Comparison of ENCODE assay signal across 9 cellular contexts in genomic region chr2:224922142-224922727, GRCh38.
DNase-seq lines count a peak whose midpoint lies in the region; ATAC-seq and TF ChIP-seq lines count a peak whose summit lies in the region.
"Had no signal": no experiment of that assay in that cellular context is flagged by ENCODE, and none has a peak within 500 bp of the region (broad histone marks: within the 10 kb centered on the region; RNA-seq: fewer than 3 reads in every experiment).

No MANE protein-coding gene starts in this region.

- no peak for DNase-seq in CD8-positive, alpha-beta memory T cell
- DNase-seq in astrocyte of the spinal cord (ENCODE audit: low read depth, low spot score) (peak; percentile 66), NCI-H1417 (lab: John Stamatoyannopoulos, UW) (no peak), smooth muscle cell (lab: John Stamatoyannopoulos, UW; ENCODE audit: unreplicated experiment) (no peak), GM23248 (no peak)

- POLR2A ChIA-PET in CD8-positive, alpha-beta memory T cell (lab: Charles Lee): no interaction called here

- peak; percentile 47 for ATAC-seq in GM19468 (IDR thresholded peaks at IDR 0.05; ENCODE audit: extremely low read depth, unreplicated experiment)
- ATAC-seq in HG03520 (IDR thresholded peaks at IDR 0.05; ENCODE audit: unreplicated experiment): peak; percentile 68
- ATAC-seq in HG02571 (IDR thresholded peaks at IDR 0.05; ENCODE audit: unreplicated experiment): no peak

- H3K4me3 Mint-ChIP-seq in CD8-positive, alpha-beta memory T cell: peak overlapping the region in 5 of 7 donors; percentile 33 to 62 (median 45)
- H3K4me3 Mint-ChIP-seq: neural crest cell had no signal

- H2AFZ ChIP-seq in smooth muscle cell (ENCODE audit: low read depth) (no peak overlapping the region), GM23248 (no peak overlapping the region)

- no peaks in the 10 kb centered on the region for H3K27me3 ChIP-seq in CD8-positive, alpha-beta memory T cell (ENCODE audit: insufficient read depth, low read length, poor library complexity, severe bottlenecking)
- H3K27me3 ChIP-seq in smooth muscle cell (ENCODE audit: low read depth): no peaks in the 10 kb centered on the region
- H3K27me3 ChIP-seq in GM23248 (replicated peaks; ENCODE audit: insufficient read depth): no peaks in the 10 kb centered on the region

- H3K9me3 ChIP-seq in CD8-positive, alpha-beta memory T cell (ENCODE audit: low read length): no peaks in the 10 kb centered on the region
- H3K9me3 ChIP-seq in smooth muscle cell (replicated peaks; ENCODE audit: low read depth) (no peaks in the 10 kb centered on the region), GM23248 (ENCODE audit: low read depth) (no peaks in the 10 kb centered on the region)

- peaks cover 58 to 59% (median 58%) of the 10 kb centered on the region in 3 donors for H3K4me1 Mint-ChIP-seq in CD8-positive, alpha-beta memory T cell

- 74% methylated on average over 2 of the region's 2 CpGs for WGBS in smooth muscle cell (ENCODE audit: low lambda C conversion rate)
- WGBS in GM23248 (ENCODE audit: low coverage in 1 of 2, low lambda C conversion rate in 2 of 2, missing lambda C conversion rate in 2 of 2), 2 experiments: 93 to 98% methylated on average over 2 of the region's 2 CpGs

- H4K20me1 ChIP-seq in smooth muscle cell (ENCODE audit: low read depth) (no peaks in the 10 kb centered on the region), GM23248 (ENCODE audit: insufficient read depth) (no peaks in the 10 kb centered on the region)

- H3K4me2 ChIP-seq in smooth muscle cell: no peak overlapping the region
- no peak overlapping the region for H3K4me2 ChIP-seq in GM23248 (ENCODE audit: unreplicated experiment)

- H3K9ac ChIP-seq in smooth muscle cell (ENCODE audit: low read depth) (no peak overlapping the region), GM23248 (no peak overlapping the region)

- H3K79me2 ChIP-seq in smooth muscle cell (ENCODE audit: low read depth) (no peaks in the 10 kb centered on the region), GM23248 (ENCODE audit: insufficient read depth) (peaks cover 62% of the 10 kb centered on the region)

- no peak overlapping the region for H3K27ac ChIP-seq in CD8-positive, alpha-beta memory T cell (ENCODE audit: low read depth, low read length)
- H3K27ac ChIP-seq in smooth muscle cell (ENCODE audit: low read depth) (no peak overlapping the region), GM23248 (no peak overlapping the region)

- H3K9me2 ChIP-seq in GM23248 (ENCODE audit: insufficient read depth): no peaks in the 10 kb centered on the region

- H3K9me3 Mint-ChIP-seq in CD8-positive, alpha-beta memory T cell: no peaks in the 10 kb centered on the region
- H3K9me3 Mint-ChIP-seq: neural crest cell had no signal

- peaks cover 19% of the 10 kb centered on the region for H3K36me3 ChIP-seq in CD8-positive, alpha-beta memory T cell (ENCODE audit: insufficient read depth, low read length)
- no peaks in the 10 kb centered on the region for H3K36me3 ChIP-seq in smooth muscle cell (ENCODE audit: low read depth)
- no peaks in the 10 kb centered on the region for H3K36me3 ChIP-seq in GM23248 (ENCODE audit: low read depth)

- TF ChIP-seq CTCF in astrocyte of the spinal cord (IDR thresholded peaks at IDR 0.05; ENCODE audit: low read depth, low read length): no peak
- TF ChIP-seq CTCF in smooth muscle cell (IDR thresholded peaks at IDR 0.05; ENCODE audit: borderline replicate concordance, insufficient read depth, poor library complexity, severe bottlenecking): no peak

- H3F3A ChIP-seq in smooth muscle cell (ENCODE audit: low read depth) (peaks cover 4% of the 10 kb centered on the region), GM23248 (ENCODE audit: insufficient read depth) (peaks cover 47% of the 10 kb centered on the region)

- no peak overlapping the region for H3K4me3 ChIP-seq in CD8-positive, alpha-beta memory T cell (ENCODE audit: low read length)
- H3K4me3 ChIP-seq in astrocyte of the spinal cord (ENCODE audit: low read depth, low read length) (no peak overlapping the region), smooth muscle cell (no peak overlapping the region), GM23248 (no peak overlapping the region)

- peak overlapping the region; percentile 53 to 99 (median 82) for H3K27ac Mint-ChIP-seq in CD8-positive, alpha-beta memory T cell

- peaks cover 0 to 19% (median 6%) of the 10 kb centered on the region in 3 donors for H3K36me3 Mint-ChIP-seq in CD8-positive, alpha-beta memory T cell

- no peaks in the 10 kb centered on the region for H3K27me3 Mint-ChIP-seq in CD8-positive, alpha-beta memory T cell

- CTCF ChIA-PET in CD8-positive, alpha-beta memory T cell (lab: Charles Lee): interaction anchor here (1.0 kb wide), 1 partner anchor 80 kb away, joined by 3 read pairs; no protein-coding TSS in a partner anchor

- H3K4me1 ChIP-seq in CD8-positive, alpha-beta memory T cell (ENCODE audit: insufficient read depth, low read length): peaks cover 59% of the 10 kb centered on the region
- H3K4me1 ChIP-seq in smooth muscle cell (ENCODE audit: low read depth) (no peaks in the 10 kb centered on the region), GM23248 (ENCODE audit: insufficient read depth) (peaks cover 20% of the 10 kb centered on the region)

- in situ Hi-C loops in astrocyte of the spinal cord (cut with HindIII; ENCODE audit: low sequenced_read_pairs): no loop called here
- in situ Hi-C loops in GM23248 (cut with MboI): no loop called here
